In the genomic region with DNA sequence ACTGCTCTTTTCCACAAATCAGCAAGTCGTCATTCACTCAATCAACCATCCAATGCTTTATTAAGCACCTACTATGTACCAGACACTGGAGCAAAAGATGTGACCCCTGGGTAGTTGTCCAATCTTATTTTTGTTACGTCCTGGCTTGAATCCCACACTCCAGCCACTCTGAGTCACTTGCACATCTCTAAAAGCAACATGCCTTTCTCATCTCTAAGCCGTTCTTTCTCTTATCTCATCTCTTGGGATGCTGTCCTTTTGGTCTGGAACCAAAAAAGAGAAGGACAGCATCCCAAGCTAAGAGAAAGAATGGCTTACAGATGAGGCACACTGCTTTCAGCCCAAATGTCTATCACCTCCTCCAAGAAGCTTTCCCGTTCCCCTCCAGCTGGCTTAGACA, we compare ENCODE assay signal across 1 cellular context.
A peak's percentile ranks its signal among the peaks of the same experiment; 100 is the strongest.
TF ChIP-seq lines count a peak whose summit lies in the region.

No MANE protein-coding gene starts in this region.

TF ChIP-seq in IMR-90, 13 proteins besides CTCF, POLR2A, EP300 and RAD21:
- peak; percentile 25; the same call in 1 of the 2 replicates for TF ChIP-seq BHLHE40 (IDR thresholded peaks at IDR 0.05; ENCODE audit: low read depth, low read length)
- TF ChIP-seq RFX5 (IDR thresholded peaks at IDR 0.05; ENCODE audit: low read depth, low read length): no peak
- TF ChIP-seq FOS (IDR thresholded peaks at IDR 0.05; ENCODE audit: low read depth, low read length): peak; percentile 23; the same call in 1 of the 2 replicates
- TF ChIP-seq, protein P1, sequence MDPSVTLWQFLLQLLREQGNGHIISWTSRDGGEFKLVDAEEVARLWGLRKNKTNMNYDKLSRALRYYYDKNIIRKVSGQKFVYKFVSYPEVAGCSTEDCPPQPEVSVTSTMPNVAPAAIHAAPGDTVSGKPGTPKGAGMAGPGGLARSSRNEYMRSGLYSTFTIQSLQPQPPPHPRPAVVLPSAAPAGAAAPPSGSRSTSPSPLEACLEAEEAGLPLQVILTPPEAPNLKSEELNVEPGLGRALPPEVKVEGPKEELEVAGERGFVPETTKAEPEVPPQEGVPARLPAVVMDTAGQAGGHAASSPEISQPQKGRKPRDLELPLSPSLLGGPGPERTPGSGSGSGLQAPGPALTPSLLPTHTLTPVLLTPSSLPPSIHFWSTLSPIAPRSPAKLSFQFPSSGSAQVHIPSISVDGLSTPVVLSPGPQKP (IDR thresholded peaks at IDR 0.05; ENCODE audit: borderline replicate concordance, low read depth, low read length): no peak
